8 cellular contexts compared by ENCODE assay signal in the genomic region with DNA sequence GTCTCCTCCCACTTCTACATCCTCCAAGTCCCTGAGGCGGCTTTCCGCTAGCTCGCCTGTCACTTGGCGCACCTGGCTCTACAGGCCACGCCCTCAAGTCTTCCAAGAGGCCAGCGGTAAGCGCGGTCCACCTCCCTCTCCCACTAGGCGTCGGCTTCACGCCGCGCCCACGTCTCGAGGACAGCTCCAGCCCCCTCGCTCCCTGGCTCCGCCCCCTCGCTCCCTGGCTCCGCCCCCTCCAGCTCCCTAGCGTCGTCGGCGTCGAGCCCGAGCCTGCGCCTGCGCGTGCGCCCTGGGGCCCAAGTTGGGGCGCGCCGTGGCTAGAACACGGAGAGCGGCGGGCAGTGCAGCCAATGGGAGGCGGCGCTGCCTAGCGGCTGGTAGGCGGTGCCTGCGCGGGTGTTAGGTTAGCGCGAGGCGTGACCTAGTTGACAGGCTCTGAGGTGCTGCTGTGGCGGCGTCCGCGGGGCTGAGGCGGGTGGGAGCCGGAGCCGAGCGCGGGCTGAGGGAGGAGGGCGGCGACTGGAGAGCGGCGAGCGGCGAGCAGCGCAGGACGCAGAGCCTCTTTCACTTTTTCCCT. TPM values are rescaled to one million over a fixed set of nuclear protein-coding genes. Genes with fewer than 3 reads are reported as not detected.
DNase-seq lines count a peak whose midpoint lies in the region; ATAC-seq and TF ChIP-seq lines count a peak whose summit lies in the region.

TSS of gene MACROD2 (plus strand) at position 431 of the 580 bp plus-strand sequence.

- CTCF ChIA-PET in IMR-90 (lab: Yijun Ruan, JAX), result no interaction called here
- CTCF ChIA-PET in Panc1 (lab: Charles Lee), result interaction anchor here (1.1 kb wide), 1 partner anchor 23 kb away, joined by 3 read pairs; no protein-coding TSS in a partner anchor

- peak within 1 kb of the TSS; percentile 46 for H3K4me3 ChIP-seq in IMR-90 (ENCODE audit: insufficient read depth, low read depth, low read length)
- peak within 1 kb of the TSS; percentile 54 to 57 for H3K4me3 ChIP-seq in Panc1 (ENCODE audit: low read depth in 2 of 2, low read length in 2 of 2)
- H3K4me3 ChIP-seq in ascending aorta, result peak within 1 kb of the TSS; percentile 78 to 85
- H3K4me3 ChIP-seq in right atrium auricular region, result peak within 1 kb of the TSS; percentile 63 to 69
- peak within 1 kb of the TSS; percentile 56 for H3K4me3 ChIP-seq in parathyroid adenoma (ENCODE audit: low read depth, low read length)
- peak within 1 kb of the TSS; percentile 66 for H3K4me3 ChIP-seq in upper lobe of right lung

- TF ChIP-seq CTCF in IMR-90 (conservative IDR thresholded peaks at IDR 0.05; ENCODE audit: low read depth, low read length), result no peak
- TF ChIP-seq CTCF in Panc1 (IDR thresholded peaks at IDR 0.05), result no peak
- TF ChIP-seq CTCF in ascending aorta (IDR thresholded peaks at IDR 0.05), result no peak
- no peak for TF ChIP-seq CTCF in right atrium auricular region (IDR thresholded peaks at IDR 0.05)
- peak; percentile 5 for TF ChIP-seq CTCF in parathyroid adenoma (IDR thresholded peaks at IDR 0.05)
- TF ChIP-seq CTCF in upper lobe of right lung (IDR thresholded peaks at IDR 0.05), result no peak

- BruUV-seq in IMR-90 (replicated peaks; lab: Mats Ljungman, UMichigan), result no TSS peak
- BruUV-seq in Panc1 (replicated peaks; lab: Mats Ljungman, UMichigan), result no TSS peak

- H4K91ac ChIP-seq in IMR-90 (ENCODE audit: insufficient read depth, low read depth, low read length), result no peak within 1 kb of the TSS

- no peak within 1 kb of the TSS for H2BK15ac ChIP-seq in IMR-90 (ENCODE audit: low read depth, low read length)

- H3K36me3 ChIP-seq in IMR-90 (ENCODE audit: control insufficient read depth, insufficient read depth, low read length) (no peaks in the 10 kb centered on the region), Panc1 (ENCODE audit: control insufficient read depth, insufficient read depth, low read length) (no peaks in the 10 kb centered on the region), ascending aorta (no peaks in the 10 kb centered on the region), right atrium auricular region (no peaks in the 10 kb centered on the region), parathyroid adenoma (ENCODE audit: control insufficient read depth, insufficient read depth, low read length) (no peaks in the 10 kb centered on the region), upper lobe of right lung (no peaks in the 10 kb centered on the region)

- no peak within 1 kb of the TSS for H3K23ac ChIP-seq in IMR-90 (ENCODE audit: low read depth, low read length)

- no peak within 1 kb of the TSS for H3K56ac ChIP-seq in IMR-90 (ENCODE audit: extremely low read depth, insufficient read depth, low read length)

- in situ Hi-C loops in IMR-90 (cut with MboI; ENCODE audit: low sequenced_read_pairs) (no loop called here), Panc1 (cut with HindIII; ENCODE audit: low pct_unique_long_range_greater_than_20kb, low sequenced_read_pairs) (no loop called here)

- H2AFZ ChIP-seq in IMR-90 (replicated peaks; ENCODE audit: low read length, poor library complexity) (peak within 1 kb of the TSS; percentile 86), parathyroid adenoma (peak within 1 kb of the TSS; percentile 90)

- H4K5ac ChIP-seq in IMR-90 (ENCODE audit: low read depth, low read length), result no peak within 1 kb of the TSS

- dilution Hi-C loops in IMR-90 (cut with HindIII; ENCODE audit: low sequenced_read_pairs, unreplicated experiment), result no loop called here

- H3K4me2 ChIP-seq in IMR-90 (ENCODE audit: low read depth, low read length), result peak within 1 kb of the TSS; percentile 55
- peak within 1 kb of the TSS; percentile 71 for H3K4me2 ChIP-seq in parathyroid adenoma (ENCODE audit: low read length)

- intact Hi-C loops in IMR-90 (cut with micrococcal nuclease), result no loop called here
- intact Hi-C loops in Panc1 (cut with micrococcal nuclease; ENCODE audit: unreplicated experiment), result no loop called here
- intact Hi-C loops in ascending aorta (cut with DNase I), result no loop called here
- intact Hi-C loops in upper lobe of right lung (cut with DNase I), result no loop called here

- H3K4ac ChIP-seq in IMR-90 (ENCODE audit: low read depth, low read length), result no peak within 1 kb of the TSS

- H3K4me1 ChIP-seq in IMR-90 (ENCODE audit: control insufficient read depth, insufficient read depth, low read length) (no peaks in the 10 kb centered on the region), Panc1 (ENCODE audit: control insufficient read depth, insufficient read depth, low read length) (no peaks in the 10 kb centered on the region; the same call in 1 of the 2 replicates), ascending aorta (no peaks in the 10 kb centered on the region), right atrium auricular region (no peaks in the 10 kb centered on the region), parathyroid adenoma (no peaks in the 10 kb centered on the region), upper lobe of right lung (no peaks in the 10 kb centered on the region)

- no peak within 1 kb of the TSS for H3K27ac ChIP-seq in IMR-90 (ENCODE audit: insufficient read depth, low read length)
- no peak within 1 kb of the TSS for H3K27ac ChIP-seq in Panc1 (ENCODE audit: low read length)
- no peak within 1 kb of the TSS for H3K27ac ChIP-seq in ascending aorta
- peak within 1 kb of the TSS; percentile 68 to 79 for H3K27ac ChIP-seq in right atrium auricular region
- H3K27ac ChIP-seq in parathyroid adenoma, result peak within 1 kb of the TSS; percentile 36
- H3K27ac ChIP-seq in upper lobe of right lung, result peak within 1 kb of the TSS; percentile 34

- no peaks in the 10 kb centered on the region for H3K79me2 ChIP-seq in parathyroid adenoma

- H3K18ac ChIP-seq in IMR-90 (ENCODE audit: low read depth, low read length), result no peak within 1 kb of the TSS

- peak; percentile 91 for ATAC-seq in IMR-90 (ENCODE audit: low read depth)
- ATAC-seq in Panc1, result peak; percentile 97
- ATAC-seq in upper lobe of right lung, result peak; percentile 97
- no peak for ATAC-seq in GM21737 (IDR thresholded peaks at IDR 0.05; ENCODE audit: unreplicated experiment)

- POLR2A ChIA-PET in IMR-90 (lab: Charles Lee; ENCODE audit: unreplicated experiment) (no interaction called here), Panc1 (lab: Charles Lee) (interaction anchor here (0.7 kb wide), 2 partner anchors 97 to 1937 kb away, joined by 3 to 4 read pairs; no protein-coding TSS in a partner anchor)

- WGBS in IMR-90 (ENCODE audit: extremely low coverage in 2 of 2, insufficient read length in 1 of 2), 2 experiments, result 11% methylated on average over 9 of the region's 61 CpGs; no CpG with 5 or more reads in 1 of the 2 experiments

- H2AK9ac ChIP-seq in IMR-90 (replicated peaks; ENCODE audit: low read depth, low read length, poor library complexity), result no peak within 1 kb of the TSS

- peak; percentile 83 for DNase-seq in DMS79 treated with DMSO at 0.1 percent for 48 hours (lab: John Stamatoyannopoulos, UW)
- DNase-seq in IMR-90, result peak; percentile 16
- peak; percentile 7 for DNase-seq in Panc1 (ENCODE audit: low read depth, low spot score)
- peak; percentile 49 to 92 for DNase-seq in ascending aorta (ENCODE audit: low spot score in 2 of 2)
- DNase-seq in right atrium auricular region (ENCODE audit: low spot score), result peak; percentile 84
- DNase-seq in upper lobe of right lung, result peak; percentile 98

- H2BK20ac ChIP-seq in IMR-90 (ENCODE audit: low read depth, low read length), result no peak within 1 kb of the TSS

- H3K79me1 ChIP-seq in IMR-90 (ENCODE audit: low read depth in 1 of 2, low read length in 2 of 2), result no peaks in the 10 kb centered on the region

- TF ChIP-seq RAD21 in IMR-90 (IDR thresholded peaks at IDR 0.05; ENCODE audit: low read length), result no peak

- no peak within 1 kb of the TSS for H2AK5ac ChIP-seq in IMR-90 (ENCODE audit: low read depth, low read length)

- TF ChIP-seq POLR2A in IMR-90 (IDR thresholded peaks at IDR 0.05; ENCODE audit: low read depth, low read length), result no peak

- no peak within 1 kb of the TSS for H2BK5ac ChIP-seq in IMR-90 (ENCODE audit: low read depth, low read length, poor library complexity, severe bottlenecking)

- H3K9me1 ChIP-seq in IMR-90 (ENCODE audit: insufficient read depth, low read length), result no peaks in the 10 kb centered on the region

- no peaks in the 10 kb centered on the region for H4K20me1 ChIP-seq in IMR-90 (ENCODE audit: insufficient read depth, low read length)

- no peak within 1 kb of the TSS for H3K14ac ChIP-seq in IMR-90 (replicated peaks; ENCODE audit: low read depth, low read length)

- H4K8ac ChIP-seq in IMR-90 (ENCODE audit: low read depth in 2 of 2, low read length in 2 of 2), result no peak within 1 kb of the TSS

- H3K9ac ChIP-seq in IMR-90 (ENCODE audit: low read depth, low read length) (no peak within 1 kb of the TSS), parathyroid adenoma (no peak within 1 kb of the TSS)

- H2BK120ac ChIP-seq in IMR-90 (ENCODE audit: low read depth, low read length), result no peak within 1 kb of the TSS

- H3K27me3 ChIP-seq in IMR-90 (ENCODE audit: control insufficient read depth, insufficient read depth, low read length) (no peaks in the 10 kb centered on the region), Panc1 (ENCODE audit: control insufficient read depth, insufficient read depth, low read length) (peaks cover 7% of the 10 kb centered on the region), ascending aorta (no peaks in the 10 kb centered on the region), right atrium auricular region (no peaks in the 10 kb centered on the region), parathyroid adenoma (ENCODE audit: control insufficient read depth, insufficient read depth, low read length) (no peaks in the 10 kb centered on the region), upper lobe of right lung (no peaks in the 10 kb centered on the region)

- peaks cover 11% of the 10 kb centered on the region for H3K9me3 ChIP-seq in IMR-90 (ENCODE audit: control insufficient read depth, insufficient read depth, low read length)
- peaks cover 7% of the 10 kb centered on the region for H3K9me3 ChIP-seq in Panc1 (ENCODE audit: control insufficient read depth, insufficient read depth, low read depth, low read length)
- H3K9me3 ChIP-seq in ascending aorta, result peaks cover 4 to 21% of the 10 kb centered on the region in 2 donors
- peaks cover 0 to 11% of the 10 kb centered on the region in 2 donors for H3K9me3 ChIP-seq in right atrium auricular region
- H3K9me3 ChIP-seq in parathyroid adenoma (ENCODE audit: control insufficient read depth, low read length), result peaks cover 4% of the 10 kb centered on the region
- peaks cover 10% of the 10 kb centered on the region for H3K9me3 ChIP-seq in upper lobe of right lung

TF ChIP-seq in IMR-90, 13 proteins besides CTCF, POLR2A, EP300 and RAD21 (continues in another document):
- TF ChIP-seq RFX5 (IDR thresholded peaks at IDR 0.05; ENCODE audit: low read depth, low read length) (no peak), CHD1 (IDR thresholded peaks at IDR 0.05; ENCODE audit: low read depth, low read length) (no peak)

RNA-seq across cellular contexts. Expression of gene MACROD2, which starts in this region (rescaled TPM):
- total RNA-seq in IMR-90 (2012; rRNA removed) (0.28 TPM in 1 of 2 replicates, not detected in the other), Panc1 (2021; ENCODE audit: unreplicated experiment) (1.2 TPM), ascending aorta (3.5 TPM), right atrium auricular region (10 to 100 TPM in 1 of 2 donors, under 1 TPM in 1; 0.94 to 10.4 TPM), upper lobe of right lung (78.2 TPM)
- 0.06 TPM in 1 of 2 replicates, not detected in the other for polyA plus RNA-seq in IMR-90 (2012; rRNA removed)
- not detected in 2 replicates for polyA plus RNA-seq in IMR-90 (2012; cell fraction: cytosol; rRNA removed)
- polyA plus RNA-seq in IMR-90 (2012; cell fraction: nucleus; rRNA removed; ENCODE audit: low replicate concordance), result 0.08 TPM in 1 of 2 replicates, not detected in the other
- polyA plus RNA-seq in Panc1 (2012; ENCODE audit: insufficient read length), result 1.5 TPM

Comparison
In these comparisons a context has a peak if more than half of its experiments do, and no peak if none do; other contexts are left out.
1. Peak in DNase-seq, ATAC-seq, H3K4me3 ChIP-seq and H3K4me2 ChIP-seq in IMR-90; RNA of the gene not detected or under 1 TPM.
2. DNase-seq: peak in every context shown above with its lines; median percentile 98 in upper lobe of right lung; 84 in right atrium auricular region; 83 in DMS79 treated with DMSO at 0.1 percent for 48 hours; 70 in ascending aorta; 16 in IMR-90; 7 in Panc1.
3. H3K27ac ChIP-seq: peak in right atrium auricular region (2 of 2), parathyroid adenoma (single experiment) and upper lobe of right lung (single experiment); none in IMR-90 (single experiment), Panc1 (single experiment) and ascending aorta (0 of 2).
4. Peak in every context shown above with its lines, with median percentiles within 50 percentile points of each other: H3K4me3 ChIP-seq.